ENCODE assay signal across 7 cellular contexts in the genomic region with DNA sequence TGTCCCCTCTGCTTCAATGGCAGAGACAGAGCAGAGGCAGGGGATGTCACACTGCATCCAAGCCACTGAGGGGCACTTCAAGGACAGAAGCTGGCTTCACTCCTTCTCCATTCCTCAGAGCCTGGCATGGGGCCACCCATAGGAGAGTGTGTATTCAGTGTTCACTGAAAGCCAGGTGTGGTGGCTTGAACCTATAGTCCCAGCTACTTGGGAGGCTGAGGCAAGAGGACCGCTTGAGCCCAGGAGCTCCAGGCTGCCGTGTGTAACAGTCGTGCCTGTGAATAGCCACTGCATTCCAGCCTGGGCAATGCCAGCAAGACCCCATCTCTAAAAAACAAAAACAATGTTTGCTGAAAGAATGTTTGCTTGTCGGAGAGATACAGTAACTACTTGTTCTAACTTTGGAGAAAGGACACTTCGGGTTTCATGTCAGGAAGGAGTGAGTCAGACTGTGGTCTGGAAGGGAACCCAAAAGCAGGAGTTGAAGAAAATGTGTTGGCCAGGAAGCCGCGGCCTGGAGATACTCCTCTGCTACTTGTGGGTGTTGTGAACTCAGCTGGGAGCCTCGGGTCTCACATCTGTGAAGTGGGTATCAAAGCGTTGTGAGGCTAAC. TPM values are rescaled to one million over a fixed set of nuclear protein-coding genes. Genes with fewer than 3 reads are reported as not detected.
DNase-seq lines count a peak whose midpoint lies in the region; ATAC-seq and TF ChIP-seq lines count a peak whose summit lies in the region.

No MANE protein-coding gene starts in this region.

- POLR2A ChIA-PET in activated CD4-positive, alpha-beta T cell treated with anti-CD3 and anti-CD28 coated beads for 36 hours (lab: Charles Lee) = no interaction called here

- H3K36me3 Mint-ChIP-seq in activated CD4-positive, alpha-beta T cell treated with anti-CD3 and anti-CD28 coated beads for 36 hours (ENCODE audit: low read depth) = peaks cover 34% of the 10 kb centered on the region
- peaks cover 2% of the 10 kb centered on the region for H3K36me3 Mint-ChIP-seq in neural progenitor cell

- peak; percentile 54 for ATAC-seq in activated CD4-positive, alpha-beta T cell treated with anti-CD3 and anti-CD28 coated beads for 36 hours
- no peak for ATAC-seq in HG03354 (IDR thresholded peaks at IDR 0.05; ENCODE audit: poor library complexity, severe bottlenecking, unreplicated experiment)

- TF ChIP-seq POLR2A in thyroid gland (IDR thresholded peaks at IDR 0.05) = no peak

- H3K4me3 Mint-ChIP-seq in activated CD4-positive, alpha-beta T cell treated with anti-CD3 and anti-CD28 coated beads for 36 hours = peak overlapping the region; percentile 28
- H3K4me3 Mint-ChIP-seq in neural progenitor cell = no peak overlapping the region

- CTCF ChIA-PET in activated CD4-positive, alpha-beta T cell treated with anti-CD3 and anti-CD28 coated beads for 36 hours (lab: Charles Lee) = interaction anchor here (0.5 to 1.6 kb wide), 7 partner anchors 30 to 279 kb away, joined by 3 to 5 read pairs (median 3); no protein-coding TSS in a partner anchor

- H3K9me3 ChIP-seq in colonic mucosa = no peaks in the 10 kb centered on the region
- H3K9me3 ChIP-seq in neural progenitor cell (ENCODE audit: low read depth) = no peaks in the 10 kb centered on the region
- H3K9me3 ChIP-seq in thyroid gland = no peaks in the 10 kb centered on the region

- H3K4me1 Mint-ChIP-seq in activated CD4-positive, alpha-beta T cell treated with anti-CD3 and anti-CD28 coated beads for 36 hours = peaks cover 73% of the 10 kb centered on the region
- H3K4me1 Mint-ChIP-seq in neural progenitor cell = peaks cover 44% of the 10 kb centered on the region

- no peak overlapping the region for H3K4me3 ChIP-seq in colonic mucosa
- no peak overlapping the region for H3K4me3 ChIP-seq in neural progenitor cell
- H3K4me3 ChIP-seq in thyroid gland (replicated peaks in 1 of 3) = no peak overlapping the region

- H4K20me1 ChIP-seq in neural progenitor cell (ENCODE audit: low read depth) = no peaks in the 10 kb centered on the region

- H3K79me2 ChIP-seq in neural progenitor cell (ENCODE audit: low read depth) = no peaks in the 10 kb centered on the region

- no peak overlapping the region for H3K4me2 ChIP-seq in neural progenitor cell

- DNase-seq in LHCN-M2 (ENCODE audit: low read depth) = peak; percentile 97
- DNase-seq in activated CD4-positive, alpha-beta T cell treated with anti-CD3 and anti-CD28 coated beads for 36 hours = peak; percentile 72
- DNase-seq in colonic mucosa = peak; percentile 29
- no peak for DNase-seq in neural progenitor cell (ENCODE audit: low spot score)
- DNase-seq in thyroid gland = no peak
- DNase-seq in NCI-H1694 (lab: John Stamatoyannopoulos, UW) = no peak

- H3K9ac ChIP-seq in colonic mucosa (ENCODE audit: low read depth in 2 of 2, low read length in 2 of 2) = peak overlapping the region; percentile 16 to 29
- H3K9ac ChIP-seq in neural progenitor cell = no peak overlapping the region

- TF ChIP-seq CTCF in colonic mucosa (IDR thresholded peaks at IDR 0.05) (no peak), neural progenitor cell (IDR thresholded peaks at IDR 0.05) (no peak), thyroid gland (IDR thresholded peaks at IDR 0.05) (no peak)

- H3K27me3 Mint-ChIP-seq in activated CD4-positive, alpha-beta T cell treated with anti-CD3 and anti-CD28 coated beads for 36 hours = no peaks in the 10 kb centered on the region
- peaks cover 11% of the 10 kb centered on the region for H3K27me3 Mint-ChIP-seq in neural progenitor cell (ENCODE audit: insufficient read depth, low read depth)

- H3K27ac ChIP-seq in colonic mucosa (peak overlapping the region; percentile 60), neural progenitor cell (no peak overlapping the region), thyroid gland (peak overlapping the region; percentile 42 to 65 (median 50))

- H2AFZ ChIP-seq in neural progenitor cell (replicated peaks) = no peak overlapping the region

- 57 to 59% methylated on average over 9 of the region's 9 CpGs for WGBS in thyroid gland, 2 donors

- no peaks in the 10 kb centered on the region for H3K27me3 ChIP-seq in colonic mucosa
- H3K27me3 ChIP-seq in neural progenitor cell = no peaks in the 10 kb centered on the region
- H3K27me3 ChIP-seq in thyroid gland = no peaks in the 10 kb centered on the region

- H3K4me1 ChIP-seq in colonic mucosa (no peaks in the 10 kb centered on the region), neural progenitor cell (no peaks in the 10 kb centered on the region), thyroid gland (peaks cover 5 to 53% of the 10 kb centered on the region in 2 donors)

- H3K9me3 Mint-ChIP-seq in activated CD4-positive, alpha-beta T cell treated with anti-CD3 and anti-CD28 coated beads for 36 hours (ENCODE audit: low read depth) = no peaks in the 10 kb centered on the region
- no peaks in the 10 kb centered on the region for H3K9me3 Mint-ChIP-seq in neural progenitor cell

- intact Hi-C loops in activated CD4-positive, alpha-beta T cell treated with anti-CD3 and anti-CD28 coated beads for 36 hours (cut with DNase I, micrococcal nuclease) = loop anchor here in 1 of 2 experiments (10.0 kb wide), 1 partner anchor 157 kb away; no protein-coding TSS in a partner anchor
- intact Hi-C loops in colonic mucosa (cut with DNase I) = no loop called here
- intact Hi-C loops in thyroid gland (cut with DNase I) = no loop called here

- H3K36me3 ChIP-seq in colonic mucosa = no peaks in the 10 kb centered on the region
- H3K36me3 ChIP-seq in neural progenitor cell = no peaks in the 10 kb centered on the region
- H3K36me3 ChIP-seq in thyroid gland = no peaks in the 10 kb centered on the region

- H3K27ac Mint-ChIP-seq in activated CD4-positive, alpha-beta T cell treated with anti-CD3 and anti-CD28 coated beads for 36 hours = peak overlapping the region; percentile 69
- peak overlapping the region; percentile 9 for H3K27ac Mint-ChIP-seq in neural progenitor cell

- H3F3A ChIP-seq in neural progenitor cell (ENCODE audit: low read depth) = no peaks in the 10 kb centered on the region

RNA-seq across cellular contexts. Expression of a gene that starts 43.4 kb away (rescaled TPM):
- total RNA-seq in LHCN-M2 (2014; rRNA removed) = 90.2 and 105 TPM in 2 replicates
- 30.2 TPM for polyA plus RNA-seq in LHCN-M2 (2012)
- total RNA-seq in activated CD4-positive, alpha-beta T cell treated with anti-CD3 and anti-CD28 coated beads for 36 hours = 10 to 100 TPM; 17.0 to 17.4 TPM
- total RNA-seq in colonic mucosa = 10 to 100 TPM in 1 of 2 donors, 1 to 10 TPM in 1; 8.5 to 10.8 TPM
- 4.8 and 5.0 TPM in 2 replicates for total RNA-seq in neural progenitor cell (ENCODE audit: low replicate concordance)
- 10 to 100 TPM; 19.8 to 55.4 (median 31.8) TPM for total RNA-seq in thyroid gland

Comparison
In these comparisons a context has a peak if more than half of its experiments do, and no peak if none do; other contexts are left out.
1. DNase-seq: peak in LHCN-M2 (single experiment), activated CD4-positive, alpha-beta T cell treated with anti-CD3 and anti-CD28 coated beads for 36 hours (single experiment) and colonic mucosa (single experiment); none in neural progenitor cell (single experiment), thyroid gland (0 of 2) and NCI-H1694 (single experiment).